11 cellular contexts compared by ENCODE assay signal in genomic region chr20:1830240-1830639, GRCh38.
A peak's percentile ranks its signal among the peaks of the same experiment; 100 is the strongest.
DNase-seq lines count a peak whose midpoint lies in the region; ATAC-seq and TF ChIP-seq lines count a peak whose summit lies in the region.
"Had no signal": no experiment of that assay in that cellular context is flagged by ENCODE, and none has a peak within 500 bp of the region (broad histone marks: within the 10 kb centered on the region; RNA-seq: fewer than 3 reads in every experiment).

No MANE protein-coding gene starts in this region.

- ATAC-seq in stimulated activated effector memory CD8-positive, alpha-beta T cell treated with anti-CD3 and anti-CD28 coated beads, Interleukin-12 subunit alpha, Interleukin-12 subunit beta, amount 100 ng/mL, for 72 hours: no peak
- no peak for ATAC-seq in HG03108 (IDR thresholded peaks at IDR 0.05; ENCODE audit: unreplicated experiment)
- no peak for ATAC-seq in GM19467 (IDR thresholded peaks at IDR 0.05; ENCODE audit: unreplicated experiment)
- ATAC-seq: T-helper 17 cell had no signal

- no peak overlapping the region for H3K4me3 ChIP-seq in astrocyte of the cerebellum (ENCODE audit: low read depth, low read length)

- H3K9me3 Mint-ChIP-seq in HFFc6: no peaks in the 10 kb centered on the region
- H3K9me3 Mint-ChIP-seq in stimulated activated effector memory CD8-positive, alpha-beta T cell treated with anti-CD3 and anti-CD28 coated beads, Interleukin-12 subunit alpha, Interleukin-12 subunit beta, amount 100 ng/mL, for 72 hours: no peaks in the 10 kb centered on the region
- H3K9me3 Mint-ChIP-seq: central memory CD8-positive, alpha-beta T cell had no signal

- H3K4me1 Mint-ChIP-seq in HFFc6 (ENCODE audit: low read depth): peaks cover 59% of the 10 kb centered on the region
- H3K4me1 Mint-ChIP-seq in stimulated activated effector memory CD8-positive, alpha-beta T cell treated with anti-CD3 and anti-CD28 coated beads, Interleukin-12 subunit alpha, Interleukin-12 subunit beta, amount 100 ng/mL, for 72 hours: peaks cover 5% of the 10 kb centered on the region
- H3K4me1 Mint-ChIP-seq: central memory CD8-positive, alpha-beta T cell; T-helper 17 cell had no signal

- peak overlapping the region; percentile 57 for H3K4me3 Mint-ChIP-seq in HFFc6
- H3K4me3 Mint-ChIP-seq in stimulated activated effector memory CD8-positive, alpha-beta T cell treated with anti-CD3 and anti-CD28 coated beads, Interleukin-12 subunit alpha, Interleukin-12 subunit beta, amount 100 ng/mL, for 72 hours: no peak overlapping the region
- H3K4me3 Mint-ChIP-seq: central memory CD8-positive, alpha-beta T cell; T-helper 17 cell had no signal

- H3K27ac Mint-ChIP-seq in HFFc6: peak overlapping the region; percentile 92
- H3K27ac Mint-ChIP-seq in stimulated activated effector memory CD8-positive, alpha-beta T cell treated with anti-CD3 and anti-CD28 coated beads, Interleukin-12 subunit alpha, Interleukin-12 subunit beta, amount 100 ng/mL, for 72 hours: no peak overlapping the region
- H3K27ac Mint-ChIP-seq: T-helper 17 cell had no signal

- peak overlapping the region; percentile 99 for H3K27ac ChIP-seq in substantia nigra (ENCODE audit: low read depth, low read length, poor library complexity, severe bottlenecking)

- peaks cover 1% of the 10 kb centered on the region for H3K27me3 Mint-ChIP-seq in HFFc6 (ENCODE audit: insufficient read depth)

- DNase-seq in HFFc6 (peak; percentile 98), astrocyte of the cerebellum (ENCODE audit: low read depth) (peak; percentile 84), hippocampal formation (lab: John Stamatoyannopoulos, UW) (peak; percentile 35 to 62), substantia nigra (lab: John Stamatoyannopoulos, UW) (peak in 43 of 49 donors; percentile 19 to 80 (median 52)), NCI-H2227 (lab: John Stamatoyannopoulos, UW; ENCODE audit: unreplicated experiment) (no peak)
- no peak for DNase-seq in stimulated activated effector memory CD8-positive, alpha-beta T cell treated with anti-CD3 and anti-CD28 coated beads, Interleukin-12 subunit alpha, Interleukin-12 subunit beta, amount 100 ng/mL, for 72 hours (ENCODE audit: low spot score in 2 of 2)
- DNase-seq: retina, T-helper 17 cell had no signal

- TF ChIP-seq CTCF in HFFc6 (IDR thresholded peaks at IDR 0.05) (no peak), astrocyte of the cerebellum (IDR thresholded peaks at IDR 0.05; ENCODE audit: low read depth, low read length, missing control alignments) (no peak)

- in situ Hi-C loops in astrocyte of the cerebellum (cut with HindIII; ENCODE audit: low sequenced_read_pairs): no loop called here

- H3K36me3 Mint-ChIP-seq in HFFc6 (ENCODE audit: low read depth): no peaks in the 10 kb centered on the region
- no peaks in the 10 kb centered on the region for H3K36me3 Mint-ChIP-seq in stimulated activated effector memory CD8-positive, alpha-beta T cell treated with anti-CD3 and anti-CD28 coated beads, Interleukin-12 subunit alpha, Interleukin-12 subunit beta, amount 100 ng/mL, for 72 hours

Comparison
In these comparisons a context has a peak if more than half of its experiments do, and no peak if none do; other contexts are left out.
1. DNase-seq: peak in HFFc6 (single experiment), astrocyte of the cerebellum (single experiment), hippocampal formation (2 of 2) and substantia nigra (43 of 49); none in NCI-H2227 (single experiment) and stimulated activated effector memory CD8-positive, alpha-beta T cell treated with anti-CD3 and anti-CD28 coated beads, Interleukin-12 subunit alpha, Interleukin-12 subunit beta, amount 100 ng/mL, for 72 hours (0 of 2).